ENCODE assay signal across 10 cellular contexts in genomic region chr10:33139191-33139646, GRCh38.
DNase-seq lines count a peak whose midpoint lies in the region; ATAC-seq and TF ChIP-seq lines count a peak whose summit lies in the region.
"Had no signal": no experiment of that assay in that cellular context is flagged by ENCODE, and none has a peak within 500 bp of the region (broad histone marks: within the 10 kb centered on the region; RNA-seq: fewer than 3 reads in every experiment).

No MANE protein-coding gene starts in this region.

- H3K4me1 ChIP-seq in gastroesophageal sphincter, result peaks cover 0 to 13% (median 0%) of the 10 kb centered on the region in 3 donors

- no peak for TF ChIP-seq CTCF in gastroesophageal sphincter (IDR thresholded peaks at IDR 0.05)

- TF ChIP-seq POLR2A in gastroesophageal sphincter (IDR thresholded peaks at IDR 0.05), result no peak

- TF ChIP-seq EP300 in gastroesophageal sphincter (IDR thresholded peaks at IDR 0.05), result no peak

- DNase-seq in activated CD4-positive, alpha-beta T cell treated with anti-CD3 and anti-CD28 coated beads, Interleukin-2, amount 50 U/mL, for 4 hours, result peak; percentile 48 to 53
- peak; percentile 21 for DNase-seq in activated naive CD8-positive, alpha-beta T cell treated with anti-CD3 and anti-CD28 coated beads, Interleukin-2, amount 50 U/mL, for 16 hours (ENCODE audit: low read depth, low spot score)
- DNase-seq in stimulated activated CD8-positive, alpha-beta memory T cell treated with anti-CD3 and anti-CD28 coated beads, Interleukin-12 subunit alpha, Interleukin-12 subunit beta, amount 100 ng/mL, for 1 hour (ENCODE audit: low read depth), result peak; percentile 51
- DNase-seq in head of caudate nucleus (no peak), SW 1271 (lab: John Stamatoyannopoulos, UW) (no peak)
- DNase-seq: NCI-H1048, SJCRH30 had no signal

- ATAC-seq in gastroesophageal sphincter (no peak), GM19395 (IDR thresholded peaks at IDR 0.05; ENCODE audit: unreplicated experiment) (no peak)

- H3K27ac ChIP-seq in KOPT-K1 (ENCODE audit: low read depth, low read length, poor library complexity, severe bottlenecking) (peak overlapping the region; percentile 39), gastroesophageal sphincter (peak overlapping the region in 1 of 4 donors; percentile 26)
- H3K27ac ChIP-seq: SJCRH30 had no signal

- intact Hi-C loops in head of caudate nucleus (cut with DNase I), result no loop called here

- no peak overlapping the region for H3K4me3 ChIP-seq in gastroesophageal sphincter
- H3K4me3 ChIP-seq: SJCRH30 had no signal

- 42 to 64% methylated on average over 7 to 12 of the region's 12 CpGs for WGBS in gastroesophageal sphincter (ENCODE audit: low coverage in 1 of 2), 2 donors

- H3K9me3 ChIP-seq in KOPT-K1 (ENCODE audit: insufficient read depth, low read length, poor library complexity, severe bottlenecking) (no peaks in the 10 kb centered on the region), gastroesophageal sphincter (no peaks in the 10 kb centered on the region)
- H3K9me3 ChIP-seq: SJCRH30 had no signal

- H3K36me3 ChIP-seq in KOPT-K1 (ENCODE audit: insufficient read depth, low read length) (no peaks in the 10 kb centered on the region), gastroesophageal sphincter (no peaks in the 10 kb centered on the region)
- H3K36me3 ChIP-seq: SJCRH30 had no signal

- no peaks in the 10 kb centered on the region for H3K27me3 ChIP-seq in gastroesophageal sphincter
- H3K27me3 ChIP-seq: SJCRH30 had no signal

Comparison
In these comparisons a context has a peak if more than half of its experiments do, and no peak if none do; other contexts are left out.
1. DNase-seq: peak in activated CD4-positive, alpha-beta T cell treated with anti-CD3 and anti-CD28 coated beads, Interleukin-2, amount 50 U/mL, for 4 hours (2 of 2), activated naive CD8-positive, alpha-beta T cell treated with anti-CD3 and anti-CD28 coated beads, Interleukin-2, amount 50 U/mL, for 16 hours (single experiment) and stimulated activated CD8-positive, alpha-beta memory T cell treated with anti-CD3 and anti-CD28 coated beads, Interleukin-12 subunit alpha, Interleukin-12 subunit beta, amount 100 ng/mL, for 1 hour (single experiment); none in head of caudate nucleus (0 of 42) and SW 1271 (0 of 2).